8 cellular contexts compared by ENCODE assay signal in genomic region chr9:21996438-21996837, GRCh38. TPM values are rescaled to one million over a fixed set of nuclear protein-coding genes. Genes with fewer than 3 reads are reported as not detected.
DNase-seq lines count a peak whose midpoint lies in the region; ATAC-seq and TF ChIP-seq lines count a peak whose summit lies in the region.

No MANE protein-coding gene starts in this region.

- peaks cover 0 to 6% of the 10 kb centered on the region in 2 donors for H3K36me3 Mint-ChIP-seq in CD4-positive, alpha-beta memory T cell
- no peaks in the 10 kb centered on the region; the same call in 1 of the 2 replicates for H3K36me3 Mint-ChIP-seq in HFFc6 (ENCODE audit: low read depth)

- peaks cover 8 to 9% of the 10 kb centered on the region in 2 donors for H3K27me3 Mint-ChIP-seq in CD4-positive, alpha-beta memory T cell
- H3K27me3 Mint-ChIP-seq in HFFc6 (ENCODE audit: insufficient read depth) = peaks cover 3% of the 10 kb centered on the region; the same call in 1 of the 2 replicates

- peak overlapping the region; percentile 70 to 99 (median 94) for H3K4me3 Mint-ChIP-seq in CD4-positive, alpha-beta memory T cell
- peak overlapping the region; percentile 96 for H3K4me3 Mint-ChIP-seq in HFFc6

- H3K9me3 Mint-ChIP-seq in CD4-positive, alpha-beta memory T cell = peaks cover 0 to 2% (median 0%) of the 10 kb centered on the region in 8 donors
- no peaks in the 10 kb centered on the region for H3K9me3 Mint-ChIP-seq in HFFc6

- TF ChIP-seq CTCF in HFFc6 (IDR thresholded peaks at IDR 0.05) = no peak
- no peak for TF ChIP-seq CTCF in RWPE2 (IDR thresholded peaks at IDR 0.05; ENCODE audit: poor library complexity, severe bottlenecking)
- no peak for TF ChIP-seq CTCF in prostate gland (IDR thresholded peaks at IDR 0.05)

- POLR2A ChIA-PET in CD4-positive, alpha-beta memory T cell (lab: Charles Lee; ENCODE audit: partially characterized antibody) = no interaction called here

- CTCF ChIA-PET in CD4-positive, alpha-beta memory T cell (lab: Charles Lee; ENCODE audit: partially characterized antibody) = interaction anchor here (1.3 to 6.7 kb wide), 3 partner anchors 12 to 43 kb away, joined by 3 to 50 read pairs (median 18); partner anchors contain the start of gene CDKN2B

- no peak overlapping the region for H3K27ac ChIP-seq in CD4-positive, alpha-beta memory T cell (ENCODE audit: low read depth, low read length)
- peak overlapping the region; percentile 89 for H3K27ac ChIP-seq in RWPE2 (ENCODE audit: poor library complexity, severe bottlenecking)
- no peak overlapping the region for H3K27ac ChIP-seq in prostate gland
- H3K27ac ChIP-seq in effector memory CD4-positive, alpha-beta T cell (ENCODE audit: insufficient read depth, low read length, poor library complexity, severe bottlenecking) = no peak overlapping the region

- no peak for DNase-seq in CD4-positive, alpha-beta memory T cell
- DNase-seq in HFFc6 = no peak
- DNase-seq in RWPE2 (ENCODE audit: low spot score) = no peak
- DNase-seq in glomerular visceral epithelial cell (ENCODE audit: extremely low spot score) = peak; percentile 59
- DNase-seq in prostate gland (ENCODE audit: low spot score) = no peak
- DNase-seq in EL = no peak
- DNase-seq in effector memory CD4-positive, alpha-beta T cell = no peak

- no peaks in the 10 kb centered on the region for H3K36me3 ChIP-seq in CD4-positive, alpha-beta memory T cell (ENCODE audit: insufficient read depth, low read length)
- H3K36me3 ChIP-seq in RWPE2 (ENCODE audit: low read depth) (peaks cover 32% of the 10 kb centered on the region), prostate gland (no peaks in the 10 kb centered on the region)
- no peaks in the 10 kb centered on the region for H3K36me3 ChIP-seq in effector memory CD4-positive, alpha-beta T cell (ENCODE audit: control insufficient read depth, insufficient read depth, low read length)

- H3K27ac Mint-ChIP-seq in CD4-positive, alpha-beta memory T cell = peak overlapping the region; percentile 21 to 94 (median 37)
- peak overlapping the region; percentile 98 for H3K27ac Mint-ChIP-seq in HFFc6

- intact Hi-C loops in CD4-positive, alpha-beta memory T cell (cut with micrococcal nuclease) = loop anchor here (10.0 kb wide), 1 partner anchor 662 kb away; the partner anchor contains the start of gene KLHL9
- intact Hi-C loops in prostate gland (cut with DNase I) = no loop called here

- no peaks in the 10 kb centered on the region for H3K27me3 ChIP-seq in CD4-positive, alpha-beta memory T cell (ENCODE audit: insufficient read depth, low read length)
- no peaks in the 10 kb centered on the region for H3K27me3 ChIP-seq in RWPE2 (ENCODE audit: insufficient read depth, poor library complexity, severe bottlenecking)
- H3K27me3 ChIP-seq in prostate gland (replicated peaks; ENCODE audit: insufficient read depth) = no peaks in the 10 kb centered on the region
- no peaks in the 10 kb centered on the region for H3K27me3 ChIP-seq in effector memory CD4-positive, alpha-beta T cell (replicated peaks; ENCODE audit: control insufficient read depth, insufficient read depth, low read length, poor library complexity, severe bottlenecking)

- peaks cover 6 to 33% (median 13%) of the 10 kb centered on the region in 4 donors for H3K4me1 Mint-ChIP-seq in CD4-positive, alpha-beta memory T cell
- peaks cover 59% of the 10 kb centered on the region for H3K4me1 Mint-ChIP-seq in HFFc6 (ENCODE audit: low read depth)

- ATAC-seq in RWPE2 (ENCODE audit: low read depth) (no peak), HG03108 (IDR thresholded peaks at IDR 0.05; ENCODE audit: unreplicated experiment) (no peak)

- H3K9me3 ChIP-seq in CD4-positive, alpha-beta memory T cell (ENCODE audit: control insufficient read depth in 1 of 2, low read length in 2 of 2) = no peaks in the 10 kb centered on the region
- H3K9me3 ChIP-seq in RWPE2 (ENCODE audit: severe bottlenecking) (no peaks in the 10 kb centered on the region), prostate gland (no peaks in the 10 kb centered on the region)
- H3K9me3 ChIP-seq in effector memory CD4-positive, alpha-beta T cell (ENCODE audit: control insufficient read depth, low read length) = no peaks in the 10 kb centered on the region

- no peak for TF ChIP-seq POLR2A in prostate gland (IDR thresholded peaks at IDR 0.05)

- no peak overlapping the region for H3K4me3 ChIP-seq in CD4-positive, alpha-beta memory T cell (ENCODE audit: low read length in 2 of 2)
- H3K4me3 ChIP-seq in RWPE2 (ENCODE audit: severe bottlenecking) (peak overlapping the region; percentile 79), prostate gland (no peak overlapping the region)
- H3K4me3 ChIP-seq in effector memory CD4-positive, alpha-beta T cell (ENCODE audit: insufficient read depth, low read depth, low read length, poor library complexity, severe bottlenecking) = no peak overlapping the region

- peaks cover 21% of the 10 kb centered on the region for H3K4me1 ChIP-seq in CD4-positive, alpha-beta memory T cell (ENCODE audit: insufficient read depth, low read length)
- peaks cover 24% of the 10 kb centered on the region for H3K4me1 ChIP-seq in RWPE2 (ENCODE audit: insufficient read depth, poor library complexity, severe bottlenecking)
- H3K4me1 ChIP-seq in prostate gland (replicated peaks) = no peaks in the 10 kb centered on the region
- H3K4me1 ChIP-seq in effector memory CD4-positive, alpha-beta T cell (ENCODE audit: control insufficient read depth, insufficient read depth, low read length, poor library complexity, severe bottlenecking) = peaks cover 9% of the 10 kb centered on the region

- 72% methylated on average over 9 of the region's 9 CpGs for WGBS in prostate gland

RNA-seq across cellular contexts. Expression of gene CDKN2B-AS1, which starts 1.8 kb away (rescaled TPM):
- 1 to 10 TPM; 1.9 to 2.2 TPM for total RNA-seq in CD4-positive, alpha-beta memory T cell
- under 1 TPM in 1 of 2 donors, not detected in 1; 0.11 TPM for polyA plus RNA-seq in CD4-positive, alpha-beta memory T cell
- 1 to 10 TPM in 4 of 6 experiments, under 1 TPM in 2; 0.61 to 1.5 (median 1.2) TPM for total RNA-seq in HFFc6 (2021; fragmentation: NEBNext Ultra II Directional; extraction: Animal tissue kit (Norgen Biotek cat#: 25700))
- under 1 TPM in 1 of 2 donors, not detected in 1; 0.62 TPM for total RNA-seq in prostate gland

RNA-seq across cellular contexts. Expression of gene CDKN2A, which starts 2.2 kb away (rescaled TPM):
- 1 to 10 TPM; 6.1 to 7.0 TPM for total RNA-seq in CD4-positive, alpha-beta memory T cell
- polyA plus RNA-seq in CD4-positive, alpha-beta memory T cell = 1 to 10 TPM; 5.4 to 6.3 TPM
- total RNA-seq in HFFc6 (2021; fragmentation: NEBNext Ultra II Directional; extraction: Animal tissue kit (Norgen Biotek cat#: 25700)) = 100 to 1,000 TPM in 4 of 6 experiments, 10 to 100 TPM in 2; 47.7 to 133 (median 121) TPM
- 1 to 10 TPM in 1 of 2 donors, under 1 TPM in 1; 0.55 to 4.5 TPM for total RNA-seq in prostate gland

RNA-seq across cellular contexts. Expression of gene CDKN2B, which starts 12.7 kb away (rescaled TPM):
- total RNA-seq in CD4-positive, alpha-beta memory T cell = under 1 TPM; 0.64 TPM
- 1 to 10 TPM in 1 of 2 donors, under 1 TPM in 1; 0.26 to 2.1 TPM for polyA plus RNA-seq in CD4-positive, alpha-beta memory T cell
- total RNA-seq in HFFc6 (2021; fragmentation: NEBNext Ultra II Directional; extraction: Animal tissue kit (Norgen Biotek cat#: 25700)) = 10 to 100 TPM in 1 of 6 experiments, 1 to 10 TPM in 5; 7.1 to 11.6 (median 8.9) TPM
- total RNA-seq in prostate gland = 1 to 10 TPM; 5.4 to 8.8 TPM

Comparison
In these comparisons a context has a peak if more than half of its experiments do, and no peak if none do; other contexts are left out.
1. RNA of gene CDKN2A, which starts 2.2 kb away (total RNA-seq): 47.7 to 133 TPM in HFFc6; 6.1 to 7.0 TPM in CD4-positive, alpha-beta memory T cell and 0.55 to 4.5 TPM in prostate gland; every median in the first group is over 4 times any median in the second.